Comparison of ENCODE assay signal across 16 cellular contexts in genomic region chr6:142915129-142915697, GRCh38. TPM values are rescaled to one million over a fixed set of nuclear protein-coding genes. Genes with fewer than 3 reads are reported as not detected.
DNase-seq lines count a peak whose midpoint lies in the region; ATAC-seq, FAIRE-seq and TF ChIP-seq lines count a peak whose summit lies in the region.
"Had no signal": no experiment of that assay in that cellular context is flagged by ENCODE, and none has a peak within 500 bp of the region (broad histone marks: within the 10 kb centered on the region; RNA-seq: fewer than 3 reads in every experiment).

No MANE protein-coding gene starts in this region.

- H3K27ac Mint-ChIP-seq in CD4-positive, CD25-positive, alpha-beta regulatory T cell, result peak overlapping the region; percentile 88 to 98 (median 98)
- H3K27ac Mint-ChIP-seq in activated naive CD4-positive, alpha-beta T cell treated with anti-CD3 and anti-CD28 coated beads, Interleukin-2, amount 50 U/mL, for 72 hours, result peak overlapping the region; percentile 39 to 63

- H3K79me2 ChIP-seq in mesendoderm (ENCODE audit: control insufficient read depth, insufficient read depth, low read length), result no peaks in the 10 kb centered on the region

- peak overlapping the region; percentile 7 for H3K4me3 ChIP-seq in CD4-positive, CD25-positive, alpha-beta regulatory T cell (ENCODE audit: low read depth, low read length)
- H3K4me3 ChIP-seq in mesendoderm (ENCODE audit: low read length), result no peak overlapping the region
- H3K4me3 ChIP-seq: cardiac muscle cell, left ventricle myocardium inferior had no signal

- no peak overlapping the region for H2BK120ac ChIP-seq in mesendoderm (ENCODE audit: low read depth, low read length)

- H2BK15ac ChIP-seq in mesendoderm (replicated peaks; ENCODE audit: low read depth), result no peak overlapping the region

- peak; percentile 14 for FAIRE-seq in GM12892 (lab: Jason Lieb, UNC)

- no peak overlapping the region for H3K18ac ChIP-seq in mesendoderm (ENCODE audit: low read length)

- H3K4ac ChIP-seq in mesendoderm (ENCODE audit: low read depth, low read length), result no peak overlapping the region

- no peak overlapping the region for H2AK5ac ChIP-seq in mesendoderm (ENCODE audit: low read length)

- no peak for DNase-seq in CD4-positive, CD25-positive, alpha-beta regulatory T cell
- DNase-seq in GM12892 (ENCODE audit: insufficient read length), result no peak
- no peak for DNase-seq in activated naive CD4-positive, alpha-beta T cell treated with anti-CD3 and anti-CD28 coated beads, Interleukin-2, amount 50 U/mL, for 72 hours (ENCODE audit: low spot score in 2 of 2)
- peak; percentile 70 for DNase-seq in mesendoderm
- no peak for DNase-seq in activated effector memory CD4-positive, alpha-beta T cell treated with Interleukin-2 at 50 U/mL for 16 hours
- no peak for DNase-seq in NCI-H1105 treated with DMSO at 0.1 percent for 48 hours (lab: John Stamatoyannopoulos, UW)
- no peak for DNase-seq in superior temporal gyrus (ENCODE audit: extremely low spot score)
- DNase-seq: BE2C, foreskin fibroblast, GOT3, left ventricle myocardium inferior, NCI-H1436 treated with DMSO at 0.1 percent for 48 hours, NCI-H345, SHP77, substantia nigra had no signal

- H4K8ac ChIP-seq in mesendoderm (ENCODE audit: low read depth, low read length), result no peak overlapping the region

- H3K36me3 ChIP-seq in CD4-positive, CD25-positive, alpha-beta regulatory T cell (ENCODE audit: control insufficient read depth, insufficient read depth, low read length), result no peaks in the 10 kb centered on the region
- no peaks in the 10 kb centered on the region for H3K36me3 ChIP-seq in mesendoderm (ENCODE audit: control insufficient read depth, insufficient read depth, low read length)
- H3K36me3 ChIP-seq: BE2C, cardiac muscle cell had no signal

- no peaks in the 10 kb centered on the region for H3K9me3 ChIP-seq in CD4-positive, CD25-positive, alpha-beta regulatory T cell (ENCODE audit: control insufficient read depth in 2 of 2, low read length in 2 of 2)
- H3K9me3 ChIP-seq: BE2C, left ventricle myocardium inferior had no signal

- H4K5ac ChIP-seq in mesendoderm (ENCODE audit: low read length), result no peak overlapping the region

- H3K27me3 ChIP-seq in CD4-positive, CD25-positive, alpha-beta regulatory T cell (ENCODE audit: control insufficient read depth, insufficient read depth, low read length), result no peaks in the 10 kb centered on the region
- no peaks in the 10 kb centered on the region for H3K27me3 ChIP-seq in mesendoderm (ENCODE audit: insufficient read depth, low read length, poor library complexity)
- H3K27me3 ChIP-seq: cardiac muscle cell had no signal

- no peak overlapping the region for H3K9ac ChIP-seq in mesendoderm (ENCODE audit: low read length)

- no peak overlapping the region for H3K23ac ChIP-seq in mesendoderm (ENCODE audit: low read length)

- peaks cover 39 to 91% (median 77%) of the 10 kb centered on the region in 4 donors for H3K4me1 Mint-ChIP-seq in CD4-positive, CD25-positive, alpha-beta regulatory T cell

- no peak overlapping the region for H3K4me2 ChIP-seq in mesendoderm (ENCODE audit: low read length)

- peak overlapping the region; percentile 92 for H3K27ac ChIP-seq in CD4-positive, CD25-positive, alpha-beta regulatory T cell (ENCODE audit: insufficient read depth, low read length, poor library complexity, severe bottlenecking)
- no peak overlapping the region for H3K27ac ChIP-seq in mesendoderm (ENCODE audit: low read depth, low read length)
- H3K27ac ChIP-seq: cardiac muscle cell, left ventricle myocardium inferior had no signal

- H3K4me1 ChIP-seq in CD4-positive, CD25-positive, alpha-beta regulatory T cell (ENCODE audit: control insufficient read depth, insufficient read depth, low read length, poor library complexity, severe bottlenecking), result peaks cover 76% of the 10 kb centered on the region
- H3K4me1 ChIP-seq in mesendoderm (ENCODE audit: control insufficient read depth, low read depth, low read length), result peaks cover 5% of the 10 kb centered on the region
- H3K4me1 ChIP-seq: BE2C had no signal

- no peak for ATAC-seq in CD4-positive, CD25-positive, alpha-beta regulatory T cell (ENCODE audit: low read depth in 2 of 2)
- no peak for ATAC-seq in activated naive CD4-positive, alpha-beta T cell treated with anti-CD3 and anti-CD28 coated beads, Interleukin-2, amount 50 U/mL, for 72 hours

- H3K27me3 Mint-ChIP-seq in CD4-positive, CD25-positive, alpha-beta regulatory T cell, result no peaks in the 10 kb centered on the region

- peaks cover 12% of the 10 kb centered on the region for H3K36me3 Mint-ChIP-seq in CD4-positive, CD25-positive, alpha-beta regulatory T cell
- H3K36me3 Mint-ChIP-seq in activated naive CD4-positive, alpha-beta T cell treated with anti-CD3 and anti-CD28 coated beads, Interleukin-2, amount 50 U/mL, for 72 hours, result peaks cover 7 to 34% of the 10 kb centered on the region in 2 donors

- peak overlapping the region; percentile 0 to 70 (median 48) for H3K4me3 Mint-ChIP-seq in CD4-positive, CD25-positive, alpha-beta regulatory T cell

- WGBS in mesendoderm (ENCODE audit: extremely low coverage, insufficient coverage, low lambda C conversion rate), result no CpG with 5 or more reads among the region's 2 CpGs

- H3K56ac ChIP-seq in mesendoderm (ENCODE audit: low read length), result no peak overlapping the region

- H3K9me3 Mint-ChIP-seq in CD4-positive, CD25-positive, alpha-beta regulatory T cell, result peaks cover 0 to 2% (median 0%) of the 10 kb centered on the region in 7 donors
- no peaks in the 10 kb centered on the region for H3K9me3 Mint-ChIP-seq in activated naive CD4-positive, alpha-beta T cell treated with anti-CD3 and anti-CD28 coated beads, Interleukin-2, amount 50 U/mL, for 72 hours

- TF ChIP-seq POLR2A in GM12892 (IDR thresholded peaks at IDR 0.05; ENCODE audit: low read depth, low read length), result no peak

- no peak overlapping the region for H2BK5ac ChIP-seq in mesendoderm (ENCODE audit: low read length)

- no peaks in the 10 kb centered on the region for H3K79me1 ChIP-seq in mesendoderm (ENCODE audit: low read length)

RNA-seq across cellular contexts. Expression of gene HIVEP2, which starts 29.8 kb away (rescaled TPM):
- total RNA-seq in CD4-positive, CD25-positive, alpha-beta regulatory T cell, result 76.7 TPM
- polyA plus RNA-seq in CD4-positive, CD25-positive, alpha-beta regulatory T cell, result 10 to 100 TPM in 3 of 4 donors, 1 to 10 TPM in 1; 9.7 to 12.5 (median 11.8) TPM
- 4.5 TPM for polyA plus RNA-seq in GM12892 (2012; ENCODE audit: missing spikeins)
- total RNA-seq in activated naive CD4-positive, alpha-beta T cell treated with anti-CD3 and anti-CD28 coated beads, Interleukin-2, amount 50 U/mL, for 72 hours, result 10 to 100 TPM; 23.8 to 33.1 TPM
- polyA plus RNA-seq in mesendoderm (2013, experiment 1 of 2), result 2.2 TPM
- polyA plus RNA-seq in mesendoderm (2013, experiment 2 of 2), result 2.3 TPM
